ENCODE assay signal across 18 cellular contexts in genomic region chr14:101068293-101068957, GRCh38.
DNase-seq lines count a peak whose midpoint lies in the region; ATAC-seq and TF ChIP-seq lines count a peak whose summit lies in the region.
"Had no signal": no experiment of that assay in that cellular context is flagged by ENCODE, and none has a peak within 500 bp of the region (broad histone marks: within the 10 kb centered on the region; RNA-seq: fewer than 3 reads in every experiment).

No MANE protein-coding gene starts in this region.

- BruUV-seq in A673 (replicated peaks; lab: Mats Ljungman, UMichigan) = no TSS peak

- no peaks in the 10 kb centered on the region for H3K9me3 ChIP-seq in A673 (ENCODE audit: low read depth, low read length, poor library complexity, severe bottlenecking)
- H3K9me3 ChIP-seq: HAP-1, vagina had no signal

- H3K4me1 Mint-ChIP-seq in CD14-positive monocyte (no peaks in the 10 kb centered on the region), glutamatergic neuron (ENCODE audit: low read depth, unreplicated experiment) (peaks cover 23% of the 10 kb centered on the region)

- peak; percentile 21 for DNase-seq in A673 (ENCODE audit: low spot score)
- peak; percentile 15 for DNase-seq in CD14-positive monocyte (ENCODE audit: low spot score)
- peak; percentile 76 for DNase-seq in glutamatergic neuron
- peak; percentile 64 for DNase-seq in posterior vena cava (ENCODE audit: low spot score)
- DNase-seq in stimulated activated CD4-positive, alpha-beta T cell treated with anti-CD3 and anti-CD28 coated beads, Interleukin-2, amount 100 ng/mL, for 24 hours = no peak
- DNase-seq: activated CD4-positive, alpha-beta T cell treated with anti-CD3 and anti-CD28 coated beads, Interleukin-2, amount 50 U/mL, for 4 hours; activated T-cell treated with anti-CD3 and anti-CD28 coated beads, Interleukin-2, amount 50 U/mL, for 72 hours; COR-L47; hippocampal formation; IMR-90; NCI-H1930; right cardiac atrium had no signal

- intact Hi-C loops in A673 (cut with micrococcal nuclease; ENCODE audit: unreplicated experiment) = no loop called here
- intact Hi-C loops in CD14-positive monocyte (cut with micrococcal nuclease) = no loop called here
- intact Hi-C loops in posterior vena cava (cut with DNase I) = loop anchor here in 1 of 2 donors (5.0 kb wide), 1 partner anchor 1454 kb away; no protein-coding TSS in a partner anchor

- ATAC-seq in GM18511 (IDR thresholded peaks at IDR 0.05; ENCODE audit: unreplicated experiment) (no peak), HG02884 (IDR thresholded peaks at IDR 0.05; ENCODE audit: unreplicated experiment) (no peak)
- ATAC-seq: activated T-cell treated with anti-CD3 and anti-CD28 coated beads, Interleukin-2, amount 50 U/mL, for 72 hours; right cardiac atrium had no signal

- H3K27me3 Mint-ChIP-seq in CD14-positive monocyte (ENCODE audit: low read depth in 3 of 3) = peaks cover 10 to 11% (median 11%) of the 10 kb centered on the region in 3 donors
- peaks cover 11% of the 10 kb centered on the region for H3K27me3 Mint-ChIP-seq in glutamatergic neuron (ENCODE audit: unreplicated experiment)

- no peaks in the 10 kb centered on the region for H3K36me3 Mint-ChIP-seq in CD14-positive monocyte
- H3K36me3 Mint-ChIP-seq in glutamatergic neuron (ENCODE audit: unreplicated experiment) = no peaks in the 10 kb centered on the region

- POLR2A ChIA-PET in A673 (lab: Charles Lee; ENCODE audit: low non-redundant PET) = interaction anchor here (0.9 kb wide), 1 partner anchor 208 kb away, joined by 3 read pairs; no protein-coding TSS in a partner anchor

- H3K4me3 Mint-ChIP-seq in CD14-positive monocyte (peak overlapping the region in 1 of 2 donors; percentile 40), glutamatergic neuron (ENCODE audit: unreplicated experiment) (peak overlapping the region; percentile 59)
- H3K4me3 Mint-ChIP-seq: activated T-cell treated with anti-CD3 and anti-CD28 coated beads, Interleukin-2, amount 50 U/mL, for 72 hours; stimulated activated naive CD8-positive, alpha-beta T cell treated with anti-CD3 and anti-CD28 coated beads, Interleukin-15, Interleukin-2, amounts not matched to agents 100 ng/mL and 50 ng/mL, for 24 hours had no signal

- no peak for TF ChIP-seq CTCF in A673 (conservative IDR thresholded peaks at IDR 0.05; ENCODE audit: low read depth, low read length)
- no peak for TF ChIP-seq CTCF in CD14-positive monocyte (IDR thresholded peaks at IDR 0.05)
- no peak for TF ChIP-seq CTCF in glutamatergic neuron (IDR thresholded peaks at IDR 0.05; ENCODE audit: partially characterized antibody, unreplicated experiment)

- H3K27ac Mint-ChIP-seq in CD14-positive monocyte = peak overlapping the region in 1 of 7 donors; percentile 43
- peak overlapping the region; percentile 87 for H3K27ac Mint-ChIP-seq in glutamatergic neuron (ENCODE audit: unreplicated experiment)
- H3K27ac Mint-ChIP-seq: activated T-cell treated with anti-CD3 and anti-CD28 coated beads, Interleukin-2, amount 50 U/mL, for 72 hours; stimulated activated naive CD8-positive, alpha-beta T cell treated with anti-CD3 and anti-CD28 coated beads, Interleukin-15, Interleukin-2, amounts not matched to agents 100 ng/mL and 50 ng/mL, for 24 hours had no signal

- no peaks in the 10 kb centered on the region for H3K36me3 ChIP-seq in A673 (ENCODE audit: insufficient read depth, low read length, poor library complexity, severe bottlenecking)
- H3K36me3 ChIP-seq: HAP-1, vagina had no signal

- H3K27me3 ChIP-seq in A673 (replicated peaks; ENCODE audit: insufficient read depth, low read depth, low read length, poor library complexity) = no peaks in the 10 kb centered on the region
- H3K27me3 ChIP-seq: vagina had no signal

- H3K4me3 ChIP-seq in A673 (ENCODE audit: low read depth, low read length, poor library complexity, severe bottlenecking) = no peak overlapping the region
- H3K4me3 ChIP-seq: HAP-1, vagina had no signal

- peaks cover 18% of the 10 kb centered on the region for H3K4me1 ChIP-seq in A673 (ENCODE audit: insufficient read depth, low read length, poor library complexity, severe bottlenecking)
- H3K4me1 ChIP-seq: HAP-1 had no signal

- H3K27ac ChIP-seq in A673 (ENCODE audit: low read depth, low read length, poor library complexity, severe bottlenecking) = no peak overlapping the region
- H3K27ac ChIP-seq: RWPE1, vagina had no signal

- CTCF ChIA-PET in A673 (lab: Charles Lee) = no interaction called here

- H3K9me3 Mint-ChIP-seq in CD14-positive monocyte = peaks cover 0 to 4% (median 0%) of the 10 kb centered on the region in 7 donors
- H3K9me3 Mint-ChIP-seq in glutamatergic neuron (ENCODE audit: unreplicated experiment) = peaks cover 13% of the 10 kb centered on the region
- H3K9me3 Mint-ChIP-seq: activated T-cell treated with anti-CD3 and anti-CD28 coated beads, Interleukin-2, amount 50 U/mL, for 72 hours; stimulated activated naive CD8-positive, alpha-beta T cell treated with anti-CD3 and anti-CD28 coated beads, Interleukin-15, Interleukin-2, amounts not matched to agents 100 ng/mL and 50 ng/mL, for 24 hours had no signal

Comparison
In these comparisons a context has a peak if more than half of its experiments do, and no peak if none do; other contexts are left out.
1. DNase-seq: peak in A673 (single experiment), CD14-positive monocyte (single experiment), glutamatergic neuron (single experiment) and posterior vena cava (single experiment); none in stimulated activated CD4-positive, alpha-beta T cell treated with anti-CD3 and anti-CD28 coated beads, Interleukin-2, amount 100 ng/mL, for 24 hours (0 of 2).